In the genomic region with DNA sequence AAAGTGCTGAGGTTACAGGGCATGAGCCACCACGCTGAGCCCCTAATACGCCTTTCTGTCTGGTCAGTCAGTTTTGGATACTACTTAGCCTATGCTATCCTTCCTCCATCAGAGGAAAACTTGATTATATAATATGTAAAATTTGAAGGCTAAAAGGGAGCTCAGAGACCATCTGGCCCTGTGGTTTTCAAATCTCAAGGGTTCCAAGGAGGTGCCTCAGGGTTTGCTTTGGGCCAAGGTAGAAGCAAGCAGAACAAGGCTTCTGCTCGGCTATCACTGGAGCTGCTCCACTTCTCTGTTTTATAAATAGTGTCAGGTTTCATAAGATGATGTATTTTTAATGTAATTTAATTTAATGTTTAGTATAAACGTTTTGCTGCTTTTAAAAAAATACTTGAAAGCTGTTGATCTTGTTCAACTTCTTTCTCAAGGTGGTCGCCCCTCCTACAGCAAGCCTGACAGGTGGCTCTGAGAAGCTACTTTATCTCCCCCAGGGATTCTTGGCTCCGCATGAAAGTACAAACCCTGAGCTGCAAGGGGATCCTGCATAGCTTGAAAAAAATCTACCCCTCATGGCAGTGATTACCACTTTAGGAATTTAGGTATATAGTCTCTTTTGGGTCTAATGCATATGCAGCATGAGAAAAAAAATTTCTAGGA, we compare ENCODE assay signal across 35 cellular contexts.
"Had no signal": no experiment of that assay in that cellular context is flagged by ENCODE, and none has a peak within 500 bp of the region (broad histone marks: within the 10 kb centered on the region; RNA-seq: fewer than 3 reads in every experiment).

No MANE protein-coding gene starts in this region.

- H3K27ac ChIP-seq: adrenal gland, body of pancreas, esophagus squamous epithelium, gastroesophageal sphincter, heart right ventricle, hepatocyte, WERI-Rb-1 had no signal

- H3K4me3 Mint-ChIP-seq: activated CD4-positive, alpha-beta memory T cell treated with anti-CD3 and anti-CD28 coated beads for 36 hours; activated CD4-positive, alpha-beta T cell treated with anti-CD3 and anti-CD28 coated beads for 36 hours; activated CD4-positive, alpha-beta T cell treated with anti-CD3 and anti-CD28 coated beads, Interleukin-2, amount 10 ng/mL, durations not matched to agents 24 days and 14 days; activated CD8-positive, alpha-beta memory T cell treated with anti-CD3 and anti-CD28 coated beads, Interleukin-2, amount 10 ng/mL, durations not matched to agents 7 days and 5 days; activated CD8-positive, alpha-beta T cell treated with anti-CD3 and anti-CD28 coated beads, Interleukin-2, amount 10 ng/mL, durations not matched to agents 7 days and 5 days; activated naive CD4-positive, alpha-beta T cell treated with anti-CD3 and anti-CD28 coated beads for 36 hours; activated naive CD4-positive, alpha-beta T cell treated with anti-CD3 and anti-CD28 coated beads, Interleukin-2, amount 50 U/mL, for 24 hours; activated naive CD8-positive, alpha-beta T cell treated with anti-CD3 and anti-CD28 coated beads for 36 hours; activated naive CD8-positive, alpha-beta T cell treated with anti-CD3 and anti-CD28 coated beads, Interleukin-2, amount 50 U/mL, for 24 hours; activated T-helper 1 cell treated with anti-CD3 and anti-CD28 coated beads, Interleukin-12 subunit alpha, Interleukin-12 subunit beta, Interleukin-2, Interleukin-4 antibody, amounts not matched to agents 30 ng/mL and 10 ng/mL and 1 ng/mL, durations not matched to agents 14 hours and 24 hours and 36 hours; effector memory CD8-positive, alpha-beta T cell; T-helper 2 cell treated with Interferon-gamma antibody and Interleukin-4, amounts not matched to agents 5 μg/mL and 100 μg/mL, for 36 hours had no signal

- H3K36me3 ChIP-seq: adrenal gland, esophagus squamous epithelium, gastroesophageal sphincter, heart right ventricle, WERI-Rb-1 had no signal

- H3K9me3 Mint-ChIP-seq: activated CD4-positive, alpha-beta T cell treated with anti-CD3 and anti-CD28 coated beads, Interleukin-2, amount 10 ng/mL, durations not matched to agents 24 days and 14 days; activated naive CD4-positive, alpha-beta T cell treated with anti-CD3 and anti-CD28 coated beads for 36 hours; activated naive CD4-positive, alpha-beta T cell treated with anti-CD3 and anti-CD28 coated beads, Interleukin-2, amount 50 U/mL, for 24 hours; activated T-helper 1 cell treated with anti-CD3 and anti-CD28 coated beads, Interleukin-12 subunit alpha, Interleukin-12 subunit beta, Interleukin-2, Interleukin-4 antibody, amounts not matched to agents 30 ng/mL and 10 ng/mL and 1 ng/mL, durations not matched to agents 14 hours and 24 hours and 36 hours had no signal

- H3K4me3 ChIP-seq: adrenal gland, body of pancreas, esophagus squamous epithelium, gastroesophageal sphincter, heart right ventricle, hepatocyte had no signal

- H3K27ac Mint-ChIP-seq: activated CD4-positive, alpha-beta memory T cell treated with anti-CD3 and anti-CD28 coated beads for 36 hours; activated CD4-positive, alpha-beta T cell treated with anti-CD3 and anti-CD28 coated beads for 36 hours; activated CD4-positive, alpha-beta T cell treated with anti-CD3 and anti-CD28 coated beads, Interleukin-2, amount 10 ng/mL, durations not matched to agents 24 days and 14 days; activated CD8-positive, alpha-beta memory T cell treated with anti-CD3 and anti-CD28 coated beads, Interleukin-2, amount 10 ng/mL, durations not matched to agents 7 days and 5 days; activated CD8-positive, alpha-beta T cell treated with anti-CD3 and anti-CD28 coated beads, Interleukin-2, amount 10 ng/mL, durations not matched to agents 7 days and 5 days; activated naive CD4-positive, alpha-beta T cell treated with anti-CD3 and anti-CD28 coated beads for 36 hours; activated naive CD4-positive, alpha-beta T cell treated with anti-CD3 and anti-CD28 coated beads, Interleukin-2, amount 50 U/mL, for 24 hours; activated naive CD8-positive, alpha-beta T cell treated with anti-CD3 and anti-CD28 coated beads for 36 hours; activated naive CD8-positive, alpha-beta T cell treated with anti-CD3 and anti-CD28 coated beads, Interleukin-2, amount 50 U/mL, for 24 hours; activated T-helper 1 cell treated with anti-CD3 and anti-CD28 coated beads, Interleukin-12 subunit alpha, Interleukin-12 subunit beta, Interleukin-2, Interleukin-4 antibody, amounts not matched to agents 30 ng/mL and 10 ng/mL and 1 ng/mL, durations not matched to agents 14 hours and 24 hours and 36 hours; activated T-helper 2 cell treated with anti-CD3 and anti-CD28 coated beads, Interferon-gamma antibody, Interleukin-2, Interleukin-4, amounts not matched to agents 10 μg/mL and 5 μg/mL and 100 μg/mL, durations not matched to agents 14 hours and 24 hours and 36 hours; effector memory CD8-positive, alpha-beta T cell; T-helper 2 cell treated with Interferon-gamma antibody and Interleukin-4, amounts not matched to agents 5 μg/mL and 100 μg/mL, for 36 hours had no signal

- H3K4me2 ChIP-seq: hepatocyte had no signal

- DNase-seq: activated CD4-positive, alpha-beta memory T cell treated with anti-CD3 and anti-CD28 coated beads for 36 hours; activated CD4-positive, alpha-beta T cell treated with anti-CD3 and anti-CD28 coated beads for 36 hours; activated CD4-positive, alpha-beta T cell treated with anti-CD3 and anti-CD28 coated beads, Interleukin-2, amount 10 ng/mL, durations not matched to agents 24 days and 14 days; activated CD4-positive, CD25-positive, alpha-beta regulatory T cell; activated CD4-positive, CD25-positive, alpha-beta regulatory T cell treated with anti-CD3 and anti-CD28 coated beads, Interleukin-2, amount 50 U/mL, for 72 hours; activated CD8-positive, alpha-beta memory T cell treated with anti-CD3 and anti-CD28 coated beads, Interleukin-2, amount 10 ng/mL, durations not matched to agents 7 days and 5 days; activated CD8-positive, alpha-beta memory T cell treated with anti-CD3 and anti-CD28 coated beads, Interleukin-2, amount 50 U/mL, for 4 hours; activated CD8-positive, alpha-beta T cell treated with anti-CD3 and anti-CD28 coated beads, Interleukin-2, amount 10 ng/mL, durations not matched to agents 7 days and 5 days; activated effector memory CD4-positive, alpha-beta T cell treated with anti-CD3 and anti-CD28 coated beads, Interleukin-2, amount 50 U/mL, for 16 hours; activated naive CD4-positive, alpha-beta T cell treated with anti-CD3 and anti-CD28 coated beads for 36 hours; activated naive CD8-positive, alpha-beta T cell treated with anti-CD3 and anti-CD28 coated beads for 36 hours; activated naive CD8-positive, alpha-beta T cell treated with anti-CD3 and anti-CD28 coated beads, Interleukin-2, amount 50 U/mL, for 24 hours; activated T-cell treated with anti-CD3 and anti-CD28 coated beads, Interleukin-2, amount 50 U/mL, for 1 hour; activated T-cell treated with anti-CD3 and anti-CD28 coated beads, Interleukin-2, amount 50 U/mL, for 48 hours; adrenal gland; amygdala; aorta; body of pancreas; caudate nucleus; cortex of kidney; dermis blood vessel endothelial cell; effector CD4-positive, alpha-beta T cell; effector memory CD8-positive, alpha-beta T cell; erythroblast; esophagus squamous epithelium; foreskin melanocyte; heart right ventricle; T1000; WERI-Rb-1 had no signal

- H3K9me3 ChIP-seq: adrenal gland, body of pancreas, esophagus squamous epithelium, gastroesophageal sphincter, heart right ventricle had no signal

- ATAC-seq: activated CD4-positive, alpha-beta T cell treated with anti-CD3 and anti-CD28 coated beads for 36 hours; activated CD8-positive, alpha-beta memory T cell treated with anti-CD3 and anti-CD28 coated beads, Interleukin-2, amount 10 ng/mL, durations not matched to agents 7 days and 5 days; activated CD8-positive, alpha-beta T cell treated with anti-CD3 and anti-CD28 coated beads, Interleukin-2, amount 10 ng/mL, durations not matched to agents 7 days and 5 days; activated naive CD8-positive, alpha-beta T cell treated with anti-CD3 and anti-CD28 coated beads, Interleukin-2, amount 50 U/mL, for 24 hours; body of pancreas; effector memory CD8-positive, alpha-beta T cell; gastroesophageal sphincter; heart right ventricle had no signal

- H3K4me1 ChIP-seq: adrenal gland, body of pancreas, esophagus squamous epithelium, heart right ventricle had no signal

- H2AFZ ChIP-seq: hepatocyte had no signal

- H3K79me2 ChIP-seq: hepatocyte had no signal

- H3K27me3 ChIP-seq: adrenal gland, body of pancreas, esophagus squamous epithelium, gastroesophageal sphincter, heart right ventricle, hepatocyte had no signal

- H3K27me3 Mint-ChIP-seq: activated CD4-positive, alpha-beta memory T cell treated with anti-CD3 and anti-CD28 coated beads for 36 hours; activated CD4-positive, alpha-beta T cell treated with anti-CD3 and anti-CD28 coated beads for 36 hours; activated CD4-positive, alpha-beta T cell treated with anti-CD3 and anti-CD28 coated beads, Interleukin-2, amount 10 ng/mL, durations not matched to agents 24 days and 14 days; activated CD8-positive, alpha-beta memory T cell treated with anti-CD3 and anti-CD28 coated beads, Interleukin-2, amount 10 ng/mL, durations not matched to agents 7 days and 5 days; activated naive CD4-positive, alpha-beta T cell treated with anti-CD3 and anti-CD28 coated beads, Interleukin-2, amount 50 U/mL, for 24 hours; activated naive CD8-positive, alpha-beta T cell treated with anti-CD3 and anti-CD28 coated beads for 36 hours; activated naive CD8-positive, alpha-beta T cell treated with anti-CD3 and anti-CD28 coated beads, Interleukin-2, amount 50 U/mL, for 24 hours; effector memory CD8-positive, alpha-beta T cell had no signal

- H3K4me1 Mint-ChIP-seq: activated CD4-positive, alpha-beta T cell treated with anti-CD3 and anti-CD28 coated beads for 36 hours; activated CD4-positive, alpha-beta T cell treated with anti-CD3 and anti-CD28 coated beads, Interleukin-2, amount 10 ng/mL, durations not matched to agents 24 days and 14 days; activated CD8-positive, alpha-beta memory T cell treated with anti-CD3 and anti-CD28 coated beads, Interleukin-2, amount 10 ng/mL, durations not matched to agents 7 days and 5 days; activated naive CD4-positive, alpha-beta T cell treated with anti-CD3 and anti-CD28 coated beads, Interleukin-2, amount 50 U/mL, for 24 hours; activated naive CD8-positive, alpha-beta T cell treated with anti-CD3 and anti-CD28 coated beads for 36 hours; activated naive CD8-positive, alpha-beta T cell treated with anti-CD3 and anti-CD28 coated beads, Interleukin-2, amount 50 U/mL, for 24 hours had no signal

- H3K36me3 Mint-ChIP-seq: activated CD4-positive, alpha-beta memory T cell treated with anti-CD3 and anti-CD28 coated beads for 36 hours; activated CD8-positive, alpha-beta memory T cell treated with anti-CD3 and anti-CD28 coated beads, Interleukin-2, amount 10 ng/mL, durations not matched to agents 7 days and 5 days; activated naive CD4-positive, alpha-beta T cell treated with anti-CD3 and anti-CD28 coated beads, Interleukin-2, amount 50 U/mL, for 24 hours; activated naive CD8-positive, alpha-beta T cell treated with anti-CD3 and anti-CD28 coated beads for 36 hours had no signal
